19 cellular contexts compared by ENCODE assay signal in genomic region chr16:76175718-76176117, GRCh38.
"Had no signal": no experiment of that assay in that cellular context is flagged by ENCODE, and none has a peak within 500 bp of the region (broad histone marks: within the 10 kb centered on the region; RNA-seq: fewer than 3 reads in every experiment).

No MANE protein-coding gene starts in this region.

- H3K27ac Mint-ChIP-seq: activated CD8-positive, alpha-beta memory T cell treated with anti-CD3 and anti-CD28 coated beads, Interleukin-2, amount 10 ng/mL, durations not matched to agents 7 days and 5 days; activated naive CD4-positive, alpha-beta T cell treated with anti-CD3 and anti-CD28 coated beads, Interleukin-2, amount 50 U/mL, for 72 hours; activated T-cell treated with anti-CD3 and anti-CD28 coated beads, Interleukin-2, amount 50 U/mL, for 24 hours; mesothelial cell of epicardium; neural progenitor cell had no signal

- H3K36me3 ChIP-seq: neural progenitor cell, ovary, sigmoid colon had no signal

- H3K4me3 ChIP-seq: body of pancreas, neural progenitor cell, ovary, sigmoid colon had no signal

- H3K36me3 Mint-ChIP-seq: activated CD8-positive, alpha-beta memory T cell treated with anti-CD3 and anti-CD28 coated beads, Interleukin-2, amount 10 ng/mL, durations not matched to agents 7 days and 5 days; activated naive CD4-positive, alpha-beta T cell treated with anti-CD3 and anti-CD28 coated beads, Interleukin-2, amount 50 U/mL, for 72 hours; mesothelial cell of epicardium; neural progenitor cell had no signal

- H3K27ac ChIP-seq: body of pancreas, neural progenitor cell, ovary, sigmoid colon had no signal

- DNase-seq: activated CD8-positive, alpha-beta memory T cell treated with anti-CD3 and anti-CD28 coated beads, Interleukin-2, amount 10 ng/mL, durations not matched to agents 7 days and 5 days; activated effector memory CD4-positive, alpha-beta T cell treated with anti-CD3 and anti-CD28 coated beads, Interleukin-2, amount 50 U/mL, for 16 hours; activated T-cell treated with anti-CD3 and anti-CD28 coated beads, Interleukin-2, amount 50 U/mL, for 24 hours; amniotic stem cell; body of pancreas; central memory CD4-positive, alpha-beta T cell; cortex of kidney; effector CD8-positive, alpha-beta T cell; hypothalamus; kidney glomerular epithelial cell; ovary; sigmoid colon; stimulated activated CD4-positive, alpha-beta T cell treated with anti-CD3 and anti-CD28 coated beads, Interleukin-12 subunit alpha, Interleukin-12 subunit beta, amount 100 ng/mL, for 4 hours; stimulated activated naive CD4-positive, alpha-beta T cell treated with Interleukin-2 at 50 U/mL for 16 hours; trophoblast cell had no signal

- H3K4me1 Mint-ChIP-seq: activated CD8-positive, alpha-beta memory T cell treated with anti-CD3 and anti-CD28 coated beads, Interleukin-2, amount 10 ng/mL, durations not matched to agents 7 days and 5 days; mesothelial cell of epicardium; neural progenitor cell had no signal

- H3K27me3 ChIP-seq: body of pancreas, neural progenitor cell, sigmoid colon had no signal

- H3K4me3 Mint-ChIP-seq: activated CD8-positive, alpha-beta memory T cell treated with anti-CD3 and anti-CD28 coated beads, Interleukin-2, amount 10 ng/mL, durations not matched to agents 7 days and 5 days; activated T-cell treated with anti-CD3 and anti-CD28 coated beads, Interleukin-2, amount 50 U/mL, for 24 hours; mesothelial cell of epicardium; neural progenitor cell had no signal

- ATAC-seq: activated CD4-positive, CD25-positive, alpha-beta regulatory T cell treated with anti-CD3 and anti-CD28 coated beads, Interleukin-2, amount 50 U/mL, for 24 hours; activated CD8-positive, alpha-beta memory T cell treated with anti-CD3 and anti-CD28 coated beads, Interleukin-2, amount 10 ng/mL, durations not matched to agents 7 days and 5 days; activated naive CD4-positive, alpha-beta T cell treated with anti-CD3 and anti-CD28 coated beads, Interleukin-2, amount 50 U/mL, for 72 hours; body of pancreas had no signal

- H3K27me3 Mint-ChIP-seq: activated CD8-positive, alpha-beta memory T cell treated with anti-CD3 and anti-CD28 coated beads, Interleukin-2, amount 10 ng/mL, durations not matched to agents 7 days and 5 days; activated T-cell treated with anti-CD3 and anti-CD28 coated beads, Interleukin-2, amount 50 U/mL, for 24 hours had no signal

- H3K4me1 ChIP-seq: body of pancreas, neural progenitor cell, sigmoid colon had no signal
